Comparison of ENCODE assay signal across 8 cellular contexts in genomic region chr3:158918008-158918407, GRCh38.
DNase-seq lines count a peak whose midpoint lies in the region; ATAC-seq and TF ChIP-seq lines count a peak whose summit lies in the region.

No MANE protein-coding gene starts in this region.

- DNase-seq in NAMALWA (ENCODE audit: low spot score) (peak; percentile 72), glomerular visceral epithelial cell (ENCODE audit: extremely low spot score) (peak; percentile 91), smooth muscle cell of the brain vasculature (ENCODE audit: low read depth, low spot score) (peak; percentile 61)

- no peak overlapping the region for H3K4me3 Mint-ChIP-seq in activated T-helper 17 cell treated with anti-CD3 and anti-CD28 coated beads, Interleukin-2, amount 50 U/mL, for 72 hours

- H3K27ac ChIP-seq in C4-2B (no peak overlapping the region), VCaP (no peak overlapping the region)

- H3K27ac Mint-ChIP-seq in activated T-helper 17 cell treated with anti-CD3 and anti-CD28 coated beads, Interleukin-2, amount 50 U/mL, for 72 hours: no peak overlapping the region

- ATAC-seq in GM18502 (IDR thresholded peaks at IDR 0.05; ENCODE audit: poor library complexity, unreplicated experiment) (peak; percentile 93), HG02759 (IDR thresholded peaks at IDR 0.05; ENCODE audit: unreplicated experiment) (peak; percentile 84)
- no peak for ATAC-seq in activated T-helper 17 cell treated with anti-CD3 and anti-CD28 coated beads, Interleukin-2, amount 50 U/mL, for 72 hours (replicated peaks)

- H3K9me3 Mint-ChIP-seq in activated T-helper 17 cell treated with anti-CD3 and anti-CD28 coated beads, Interleukin-2, amount 50 U/mL, for 72 hours: no peaks in the 10 kb centered on the region

- H3K27me3 Mint-ChIP-seq in activated T-helper 17 cell treated with anti-CD3 and anti-CD28 coated beads, Interleukin-2, amount 50 U/mL, for 72 hours: peaks cover 7% of the 10 kb centered on the region

- no peaks in the 10 kb centered on the region for H3K4me1 Mint-ChIP-seq in activated T-helper 17 cell treated with anti-CD3 and anti-CD28 coated beads, Interleukin-2, amount 50 U/mL, for 72 hours

- TF ChIP-seq CTCF in C4-2B (conservative IDR thresholded peaks at IDR 0.05) (peak; percentile 84), VCaP (conservative IDR thresholded peaks at IDR 0.05) (peak; percentile 77)

- H3K36me3 Mint-ChIP-seq in activated T-helper 17 cell treated with anti-CD3 and anti-CD28 coated beads, Interleukin-2, amount 50 U/mL, for 72 hours (ENCODE audit: low read depth): no peaks in the 10 kb centered on the region
